ENCODE assay signal across 1 cellular context in the genomic region with DNA sequence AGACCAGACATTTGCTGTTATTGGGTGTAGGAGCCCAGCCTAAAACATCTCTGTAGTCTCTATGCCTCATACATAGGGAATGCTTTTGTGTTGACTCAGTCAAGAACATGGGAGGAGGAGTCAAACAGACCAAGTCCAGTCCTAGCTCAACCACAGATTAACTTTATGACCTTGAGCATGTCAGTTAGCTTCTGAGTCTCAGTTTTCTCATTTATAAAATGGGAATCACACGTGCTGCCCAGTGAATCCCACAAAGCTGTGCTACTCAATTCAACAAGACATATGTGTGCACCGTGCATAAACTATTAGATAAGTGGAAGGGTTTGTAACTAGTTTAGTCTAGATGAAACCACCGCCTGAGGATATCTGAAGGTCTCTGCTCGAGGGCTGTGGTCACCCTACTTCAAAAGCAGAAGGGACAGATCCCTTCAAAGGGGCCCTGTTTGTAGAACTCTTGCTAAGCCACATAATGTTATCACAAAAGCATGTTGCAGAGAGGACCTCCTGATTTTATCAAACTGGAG.
A peak's percentile ranks its signal among the peaks of the same experiment; 100 is the strongest.
TF ChIP-seq lines count a peak whose summit lies in the region.

No MANE protein-coding gene starts in this region.

TF ChIP-seq in K562, 482 proteins besides CTCF, POLR2A, EP300 and RAD21 (continued from another document and continues in another):
- TF ChIP-seq, protein P1, sequence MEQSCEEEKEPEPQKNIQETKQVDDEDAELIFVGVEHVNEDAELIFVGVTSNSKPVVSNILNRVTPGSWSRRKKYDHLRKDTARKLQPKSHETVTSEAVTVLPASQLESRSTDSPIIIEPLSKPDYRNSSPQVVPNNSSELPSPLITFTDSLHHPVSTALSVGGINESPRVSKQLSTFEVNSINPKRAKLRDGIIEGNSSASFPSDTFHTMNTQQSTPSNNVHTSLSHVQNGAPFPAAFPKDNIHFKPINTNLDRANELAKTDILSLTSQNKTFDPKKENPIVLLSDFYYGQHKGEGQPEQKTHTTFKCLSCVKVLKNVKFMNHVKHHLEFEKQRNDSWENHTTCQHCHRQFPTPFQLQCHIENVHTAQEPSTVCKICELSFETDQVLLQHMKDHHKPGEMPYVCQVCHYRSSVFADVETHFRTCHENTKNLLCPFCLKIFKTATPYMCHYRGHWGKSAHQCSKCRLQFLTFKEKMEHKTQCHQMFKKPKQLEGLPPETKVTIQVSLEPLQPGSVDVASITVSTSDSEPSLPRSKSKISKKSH (CRISPR knock-in tag; IDR thresholded peaks at IDR 0.05): no peak
- TF ChIP-seq ZNF23 (CRISPR knock-in tag; IDR thresholded peaks at IDR 0.05) (no peak), SMC3 (conservative IDR thresholded peaks at IDR 0.05; ENCODE audit: insufficient read depth, low read depth, low read length) (no peak), ESRRA (IDR thresholded peaks at IDR 0.05; ENCODE audit: borderline replicate concordance, low read depth) (peak; percentile 98), U2AF2 (optimal IDR thresholded peaks at IDR 0.05; ENCODE audit: low read depth, low read length) (no peak), CC2D1A (IDR thresholded peaks at IDR 0.05) (no peak), FOS (IDR thresholded peaks at IDR 0.05; ENCODE audit: extremely low read depth, insufficient read length) (no peak), TFE3 (CRISPR knock-in tag; IDR thresholded peaks at IDR 0.05) (no peak), MLLT1 (IDR thresholded peaks at IDR 0.05) (no peak), MCM2 (IDR thresholded peaks at IDR 0.05; ENCODE audit: low read depth) (no peak), MAZ (CRISPR knock-in tag; conservative IDR thresholded peaks at IDR 0.05 in 1 of 2, IDR thresholded peaks at IDR 0.05 in 1 of 2) (no peak), MAFF (IDR thresholded peaks at IDR 0.05; ENCODE audit: low read length) (no peak), ARID1B (IDR thresholded peaks at IDR 0.05) (no peak), SMARCB1 (IDR thresholded peaks at IDR 0.05; ENCODE audit: insufficient read length, low read depth) (no peak), HMG20B (CRISPR knock-in tag; IDR thresholded peaks at IDR 0.05) (no peak), XRCC3 (IDR thresholded peaks at IDR 0.05) (no peak), FOXA3 (CRISPR knock-in tag; conservative IDR thresholded peaks at IDR 0.05 in 1 of 2, IDR thresholded peaks at IDR 0.05 in 1 of 2) (no peak; a peak in 1 of 4 replicates), BRF1 (IDR thresholded peaks at IDR 0.05; ENCODE audit: borderline replicate concordance, extremely low read depth, insufficient read length) (no peak), TEAD4 (IDR thresholded peaks at IDR 0.05; ENCODE audit: low read length) (peak; percentile 50; the same call in 1 of the 2 replicates), TEAD4 (CRISPR knock-in tag; IDR thresholded peaks at IDR 0.05; ENCODE audit: borderline replicate concordance) (no peak), ZNF561 (CRISPR knock-in tag; conservative IDR thresholded peaks at IDR 0.05) (no peak), ZBTB8A (IDR thresholded peaks at IDR 0.05; ENCODE audit: partially characterized antibody) (no peak), TAL1 (IDR thresholded peaks at IDR 0.05) (0 out of 2 replicates have a peak, but pooled peaks have one; percentile 16), MYBL2 (IDR thresholded peaks at IDR 0.05; ENCODE audit: low read depth) (peak; percentile 49; the same call in 1 of the 2 replicates), MYBL2 (CRISPR knock-in tag; IDR thresholded peaks at IDR 0.05; ENCODE audit: borderline replicate concordance) (no peak), CHD2 (IDR thresholded peaks at IDR 0.05; ENCODE audit: low read depth, low read length) (no peak), MYC (IDR thresholded peaks at IDR 0.05; ENCODE audit: low read depth, low read length) (0 out of 2 replicates have a peak, but pooled peaks have one; percentile 6), MYC (CRISPR knock-in tag; IDR thresholded peaks at IDR 0.05; ENCODE audit: borderline replicate concordance, low read depth) (no peak), SRSF3 (IDR thresholded peaks at IDR 0.05; ENCODE audit: insufficient read depth, low read length) (no peak), ZNF24 (IDR thresholded peaks at IDR 0.05) (no peak), REST (CRISPR knock-in tag; IDR thresholded peaks at IDR 0.05; ENCODE audit: low read depth) (no peak), SREBF1 (IDR thresholded peaks at IDR 0.05; ENCODE audit: borderline replicate concordance, low read depth, low read length) (no peak), ELK3 (CRISPR knock-in tag; IDR thresholded peaks at IDR 0.05) (no peak), SREBF2 (CRISPR knock-in tag; IDR thresholded peaks at IDR 0.05) (no peak), NFRKB (IDR thresholded peaks at IDR 0.05; ENCODE audit: low read depth) (no peak), ZNF445 (CRISPR knock-in tag; IDR thresholded peaks at IDR 0.05; ENCODE audit: low read depth) (no peak), RBBP5 (IDR thresholded peaks at IDR 0.05; ENCODE audit: borderline replicate concordance, insufficient read depth, low read length, poor library complexity, severe bottlenecking) (no peak), ZNF431 (CRISPR knock-in tag; IDR thresholded peaks at IDR 0.05) (no peak), CBX1 (IDR thresholded peaks at IDR 0.05; ENCODE audit: low read depth) (no peak), HLTF (IDR thresholded peaks at IDR 0.05) (no peak), GATAD2B (IDR thresholded peaks at IDR 0.05; ENCODE audit: borderline replicate concordance) (no peak)
- TF ChIP-seq, protein P2, sequence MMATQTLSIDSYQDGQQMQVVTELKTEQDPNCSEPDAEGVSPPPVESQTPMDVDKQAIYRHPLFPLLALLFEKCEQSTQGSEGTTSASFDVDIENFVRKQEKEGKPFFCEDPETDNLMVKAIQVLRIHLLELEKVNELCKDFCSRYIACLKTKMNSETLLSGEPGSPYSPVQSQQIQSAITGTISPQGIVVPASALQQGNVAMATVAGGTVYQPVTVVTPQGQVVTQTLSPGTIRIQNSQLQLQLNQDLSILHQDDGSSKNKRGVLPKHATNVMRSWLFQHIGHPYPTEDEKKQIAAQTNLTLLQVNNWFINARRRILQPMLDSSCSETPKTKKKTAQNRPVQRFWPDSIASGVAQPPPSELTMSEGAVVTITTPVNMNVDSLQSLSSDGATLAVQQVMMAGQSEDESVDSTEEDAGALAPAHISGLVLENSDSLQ (IDR thresholded peaks at IDR 0.05): peak; percentile 32; the same call in 1 of the 2 replicates
- TF ChIP-seq, protein P3, sequence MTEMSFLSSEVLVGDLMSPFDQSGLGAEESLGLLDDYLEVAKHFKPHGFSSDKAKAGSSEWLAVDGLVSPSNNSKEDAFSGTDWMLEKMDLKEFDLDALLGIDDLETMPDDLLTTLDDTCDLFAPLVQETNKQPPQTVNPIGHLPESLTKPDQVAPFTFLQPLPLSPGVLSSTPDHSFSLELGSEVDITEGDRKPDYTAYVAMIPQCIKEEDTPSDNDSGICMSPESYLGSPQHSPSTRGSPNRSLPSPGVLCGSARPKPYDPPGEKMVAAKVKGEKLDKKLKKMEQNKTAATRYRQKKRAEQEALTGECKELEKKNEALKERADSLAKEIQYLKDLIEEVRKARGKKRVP (CRISPR knock-in tag; IDR thresholded peaks at IDR 0.05): no peak
- TF ChIP-seq, protein P4, sequence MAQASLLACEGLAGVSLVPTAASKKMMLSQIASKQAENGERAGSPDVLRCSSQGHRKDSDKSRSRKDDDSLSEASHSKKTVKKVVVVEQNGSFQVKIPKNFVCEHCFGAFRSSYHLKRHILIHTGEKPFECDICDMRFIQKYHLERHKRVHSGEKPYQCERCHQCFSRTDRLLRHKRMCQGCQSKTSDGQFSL (CRISPR knock-in tag; IDR thresholded peaks at IDR 0.05): no peak
- TF ChIP-seq, protein P4 (tag; IDR thresholded peaks at IDR 0.05): no peak
- TF ChIP-seq, protein P5, sequence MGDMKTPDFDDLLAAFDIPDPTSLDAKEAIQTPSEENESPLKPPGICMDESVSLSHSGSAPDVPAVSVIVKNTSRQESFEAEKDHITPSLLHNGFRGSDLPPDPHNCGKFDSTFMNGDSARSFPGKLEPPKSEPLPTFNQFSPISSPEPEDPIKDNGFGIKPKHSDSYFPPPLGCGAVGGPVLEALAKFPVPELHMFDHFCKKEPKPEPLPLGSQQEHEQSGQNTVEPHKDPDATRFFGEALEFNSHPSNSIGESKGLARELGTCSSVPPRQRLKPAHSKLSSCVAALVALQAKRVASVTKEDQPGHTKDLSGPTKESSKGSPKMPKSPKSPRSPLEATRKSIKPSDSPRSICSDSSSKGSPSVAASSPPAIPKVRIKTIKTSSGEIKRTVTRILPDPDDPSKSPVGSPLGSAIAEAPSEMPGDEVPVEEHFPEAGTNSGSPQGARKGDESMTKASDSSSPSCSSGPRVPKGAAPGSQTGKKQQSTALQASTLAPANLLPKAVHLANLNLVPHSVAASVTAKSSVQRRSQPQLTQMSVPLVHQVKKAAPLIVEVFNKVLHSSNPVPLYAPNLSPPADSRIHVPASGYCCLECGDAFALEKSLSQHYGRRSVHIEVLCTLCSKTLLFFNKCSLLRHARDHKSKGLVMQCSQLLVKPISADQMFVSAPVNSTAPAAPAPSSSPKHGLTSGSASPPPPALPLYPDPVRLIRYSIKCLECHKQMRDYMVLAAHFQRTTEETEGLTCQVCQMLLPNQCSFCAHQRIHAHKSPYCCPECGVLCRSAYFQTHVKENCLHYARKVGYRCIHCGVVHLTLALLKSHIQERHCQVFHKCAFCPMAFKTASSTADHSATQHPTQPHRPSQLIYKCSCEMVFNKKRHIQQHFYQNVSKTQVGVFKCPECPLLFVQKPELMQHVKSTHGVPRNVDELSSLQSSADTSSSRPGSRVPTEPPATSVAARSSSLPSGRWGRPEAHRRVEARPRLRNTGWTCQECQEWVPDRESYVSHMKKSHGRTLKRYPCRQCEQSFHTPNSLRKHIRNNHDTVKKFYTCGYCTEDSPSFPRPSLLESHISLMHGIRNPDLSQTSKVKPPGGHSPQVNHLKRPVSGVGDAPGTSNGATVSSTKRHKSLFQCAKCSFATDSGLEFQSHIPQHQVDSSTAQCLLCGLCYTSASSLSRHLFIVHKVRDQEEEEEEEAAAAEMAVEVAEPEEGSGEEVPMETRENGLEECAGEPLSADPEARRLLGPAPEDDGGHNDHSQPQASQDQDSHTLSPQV (IDR thresholded peaks at IDR 0.05): no peak
